Comparison of ENCODE assay signal across 15 cellular contexts in the genomic region with DNA sequence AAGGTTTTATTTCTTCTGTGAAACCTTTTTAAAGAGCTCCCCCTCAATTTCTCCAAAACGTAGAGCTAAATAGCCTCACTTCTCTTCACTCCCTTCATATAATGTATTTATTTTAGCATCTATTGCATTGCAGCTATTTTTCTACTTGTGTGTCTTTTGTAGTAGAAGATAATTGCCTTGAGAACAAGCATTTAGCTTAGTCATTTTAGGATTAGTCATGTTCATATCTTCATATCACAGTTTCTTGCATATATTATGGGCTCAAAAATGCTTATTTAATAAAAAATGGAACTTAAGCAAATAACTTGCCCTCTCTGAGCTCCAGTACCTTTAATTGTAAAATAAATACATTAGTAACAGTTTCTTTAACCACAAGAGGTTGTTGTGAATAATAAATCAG.
"Had no signal": no experiment of that assay in that cellular context is flagged by ENCODE, and none has a peak within 500 bp of the region (broad histone marks: within the 10 kb centered on the region; RNA-seq: fewer than 3 reads in every experiment).

No MANE protein-coding gene starts in this region.

- ATAC-seq: activated T-cell treated with anti-CD3 and anti-CD28 coated beads, Interleukin-2, amount 50 U/mL, for 72 hours; esophagus mucosa; sciatic nerve; stimulated activated naive CD8-positive, alpha-beta T cell treated with anti-CD3 and anti-CD28 coated beads, Interleukin-15, amount 100 ng/mL, for 72 hours had no signal

- H3K4me1 ChIP-seq: spleen had no signal

- H3K9me3 Mint-ChIP-seq: activated B cell treated with CpG ODN at 0.5 μM for 24 hours; activated CD4-positive, alpha-beta T cell treated with anti-CD3 and anti-CD28 coated beads, Interleukin-2, amount 10 ng/mL, durations not matched to agents 24 days and 14 days; type B pancreatic cell had no signal

- H3K9me3 ChIP-seq: ovary, spleen had no signal

- H3K36me3 Mint-ChIP-seq: activated naive CD8-positive, alpha-beta T cell; type B pancreatic cell had no signal

- H3K4me3 Mint-ChIP-seq: activated B cell treated with CpG ODN at 0.5 μM for 24 hours; activated CD4-positive, alpha-beta T cell treated with anti-CD3 and anti-CD28 coated beads, Interleukin-2, amount 10 ng/mL, durations not matched to agents 24 days and 14 days; activated naive CD8-positive, alpha-beta T cell; activated T-cell treated with anti-CD3 and anti-CD28 coated beads, Interleukin-2, amount 50 U/mL, for 72 hours; neural crest cell; stimulated activated naive CD8-positive, alpha-beta T cell treated with anti-CD3 and anti-CD28 coated beads, Interleukin-15, amount 100 ng/mL, for 72 hours; type B pancreatic cell had no signal

- H3K27me3 ChIP-seq: ovary, spleen had no signal

- H3K27me3 Mint-ChIP-seq: activated B cell treated with CpG ODN at 0.5 μM for 24 hours; activated CD4-positive, alpha-beta T cell treated with anti-CD3 and anti-CD28 coated beads, Interleukin-2, amount 10 ng/mL, durations not matched to agents 24 days and 14 days; activated naive CD8-positive, alpha-beta T cell; stimulated activated naive CD8-positive, alpha-beta T cell treated with anti-CD3 and anti-CD28 coated beads, Interleukin-15, amount 100 ng/mL, for 72 hours; type B pancreatic cell had no signal

- DNase-seq: activated B cell treated with CpG ODN at 0.5 μM for 24 hours; activated CD4-positive, alpha-beta T cell treated with anti-CD3 and anti-CD28 coated beads, Interleukin-2, amount 10 ng/mL, durations not matched to agents 24 days and 14 days; activated CD8-positive, alpha-beta memory T cell treated with anti-CD3 and anti-CD28 coated beads, Interleukin-2, amount 50 U/mL, for 48 hours; activated gamma-delta T cell; activated T-cell treated with anti-CD3 and anti-CD28 coated beads, Interleukin-2, amount 50 U/mL, for 72 hours; islet precursor cell; midbrain; ovary; spleen; stimulated activated naive CD8-positive, alpha-beta T cell treated with anti-CD3 and anti-CD28 coated beads, Interleukin-15, amount 100 ng/mL, for 72 hours had no signal

- H3K36me3 ChIP-seq: ovary, spleen had no signal

- H3K4me3 ChIP-seq: ovary, spleen had no signal

- H3K4me1 Mint-ChIP-seq: activated B cell treated with CpG ODN at 0.5 μM for 24 hours; activated CD4-positive, alpha-beta T cell treated with anti-CD3 and anti-CD28 coated beads, Interleukin-2, amount 10 ng/mL, durations not matched to agents 24 days and 14 days; neural crest cell; stimulated activated naive CD8-positive, alpha-beta T cell treated with anti-CD3 and anti-CD28 coated beads, Interleukin-15, amount 100 ng/mL, for 72 hours had no signal

- H3K27ac ChIP-seq: ovary, spleen had no signal

- H3K27ac Mint-ChIP-seq: activated B cell treated with CpG ODN at 0.5 μM for 24 hours; activated CD4-positive, alpha-beta T cell treated with anti-CD3 and anti-CD28 coated beads, Interleukin-2, amount 10 ng/mL, durations not matched to agents 24 days and 14 days; activated naive CD8-positive, alpha-beta T cell; activated T-cell treated with anti-CD3 and anti-CD28 coated beads, Interleukin-2, amount 50 U/mL, for 72 hours; stimulated activated naive CD8-positive, alpha-beta T cell treated with anti-CD3 and anti-CD28 coated beads, Interleukin-15, amount 100 ng/mL, for 72 hours; type B pancreatic cell had no signal
